Comparison of ENCODE assay signal across 9 cellular contexts in the genomic region with DNA sequence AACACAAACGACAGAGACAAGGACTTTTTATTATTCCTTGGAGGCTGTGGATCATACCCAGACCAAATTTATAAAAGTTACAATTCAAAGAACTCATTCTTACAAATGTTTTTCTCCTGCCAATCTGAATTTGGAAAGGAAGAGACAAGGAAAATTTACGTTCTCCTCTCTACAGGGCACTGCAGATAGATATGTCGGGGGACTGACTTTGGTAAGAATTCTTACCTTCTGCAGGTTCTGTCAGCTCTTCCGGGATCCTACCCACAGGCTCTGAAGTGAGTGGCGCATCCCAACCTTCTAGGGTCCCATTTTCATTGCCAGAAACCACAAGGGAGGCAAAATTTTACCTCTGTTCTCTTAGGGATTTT. TPM values are rescaled to one million over a fixed set of nuclear protein-coding genes. Genes with fewer than 3 reads are reported as not detected.
A peak's percentile ranks its signal among the peaks of the same experiment; 100 is the strongest.
DNase-seq lines count a peak whose midpoint lies in the region; ATAC-seq and TF ChIP-seq lines count a peak whose summit lies in the region.
"Had no signal": no experiment of that assay in that cellular context is flagged by ENCODE, and none has a peak within 500 bp of the region (broad histone marks: within the 10 kb centered on the region; RNA-seq: fewer than 3 reads in every experiment).

No MANE protein-coding gene starts in this region.

- no peaks in the 10 kb centered on the region for H3K27me3 ChIP-seq in thoracic aorta (replicated peaks; ENCODE audit: insufficient read depth)
- H3K27me3 ChIP-seq: MG63 had no signal

- H3K4me3 ChIP-seq in thoracic aorta (peak overlapping the region; percentile 40), foreskin fibroblast (ENCODE audit: low read depth in 1 of 2, low read length in 2 of 2) (no peak overlapping the region)
- H3K4me3 ChIP-seq: MG63 had no signal

- no peaks in the 10 kb centered on the region for H3K9me3 Mint-ChIP-seq in activated naive CD4-positive, alpha-beta T cell treated with anti-CD3 and anti-CD28 coated beads, Interleukin-2, amount 50 U/mL, for 24 hours
- no peaks in the 10 kb centered on the region for H3K9me3 Mint-ChIP-seq in immature natural killer cell

- peaks cover 1% of the 10 kb centered on the region for H3K36me3 Mint-ChIP-seq in activated naive CD4-positive, alpha-beta T cell treated with anti-CD3 and anti-CD28 coated beads, Interleukin-2, amount 50 U/mL, for 24 hours
- H3K36me3 Mint-ChIP-seq in immature natural killer cell: peaks cover 3 to 6% (median 6%) of the 10 kb centered on the region in 3 donors

- H3K4me1 ChIP-seq in thoracic aorta (ENCODE audit: control insufficient read depth in 1 of 2, low read depth in 2 of 2): peaks cover 0 to 5% of the 10 kb centered on the region in 2 donors

- peak overlapping the region; percentile 91 for H3K4me3 Mint-ChIP-seq in activated naive CD4-positive, alpha-beta T cell treated with anti-CD3 and anti-CD28 coated beads, Interleukin-2, amount 50 U/mL, for 24 hours
- peak overlapping the region; percentile 81 to 98 (median 93) for H3K4me3 Mint-ChIP-seq in immature natural killer cell

- H3K36me3 ChIP-seq in thoracic aorta: no peaks in the 10 kb centered on the region
- H3K36me3 ChIP-seq: MG63 had no signal

- H3K27ac Mint-ChIP-seq in activated naive CD4-positive, alpha-beta T cell treated with anti-CD3 and anti-CD28 coated beads, Interleukin-2, amount 50 U/mL, for 24 hours: peak overlapping the region; percentile 95
- peak overlapping the region; percentile 91 to 99 (median 97) for H3K27ac Mint-ChIP-seq in immature natural killer cell

- ATAC-seq in SK-N-SH treated with all-trans-retinoic acid at 6 μM for 48 hours (peak; percentile 27; the same call in 2 of the 3 replicates), thoracic aorta (ENCODE audit: insufficient number of reproducible peaks, low FRiP score, low read depth) (no peak), HG02759 (IDR thresholded peaks at IDR 0.05; ENCODE audit: unreplicated experiment) (no peak)

- peaks cover 69% of the 10 kb centered on the region for H3K4me1 Mint-ChIP-seq in activated naive CD4-positive, alpha-beta T cell treated with anti-CD3 and anti-CD28 coated beads, Interleukin-2, amount 50 U/mL, for 24 hours
- peaks cover 53 to 64% of the 10 kb centered on the region in 2 donors for H3K4me1 Mint-ChIP-seq in immature natural killer cell

- H3K27me3 Mint-ChIP-seq in activated naive CD4-positive, alpha-beta T cell treated with anti-CD3 and anti-CD28 coated beads, Interleukin-2, amount 50 U/mL, for 24 hours: no peaks in the 10 kb centered on the region
- H3K27me3 Mint-ChIP-seq in immature natural killer cell (ENCODE audit: low read depth in 3 of 3): peaks cover 2 to 11% (median 11%) of the 10 kb centered on the region in 3 donors

- H3K9me3 ChIP-seq in thoracic aorta: no peaks in the 10 kb centered on the region
- H3K9me3 ChIP-seq: MG63 had no signal

- no peak for TF ChIP-seq CTCF in thoracic aorta (IDR thresholded peaks at IDR 0.05)
- no peak for TF ChIP-seq CTCF in foreskin fibroblast (IDR thresholded peaks at IDR 0.05; ENCODE audit: low read depth, low read length)

- H3K27ac ChIP-seq in thoracic aorta: no peak overlapping the region

- no peak for DNase-seq in activated naive CD4-positive, alpha-beta T cell treated with Interleukin-2 at 50 U/mL for 16 hours
- no peak for DNase-seq in immature natural killer cell
- DNase-seq in thoracic aorta (ENCODE audit: low spot score): no peak
- DNase-seq in kidney glomerular epithelial cell (lab: John Stamatoyannopoulos, UW): no peak
- DNase-seq in foreskin fibroblast: no peak

TF ChIP-seq in SK-N-SH treated with all-trans-retinoic acid at 6 μM for 48 hours, 23 proteins besides CTCF, POLR2A, EP300 and RAD21:
- TF ChIP-seq, protein P1, sequence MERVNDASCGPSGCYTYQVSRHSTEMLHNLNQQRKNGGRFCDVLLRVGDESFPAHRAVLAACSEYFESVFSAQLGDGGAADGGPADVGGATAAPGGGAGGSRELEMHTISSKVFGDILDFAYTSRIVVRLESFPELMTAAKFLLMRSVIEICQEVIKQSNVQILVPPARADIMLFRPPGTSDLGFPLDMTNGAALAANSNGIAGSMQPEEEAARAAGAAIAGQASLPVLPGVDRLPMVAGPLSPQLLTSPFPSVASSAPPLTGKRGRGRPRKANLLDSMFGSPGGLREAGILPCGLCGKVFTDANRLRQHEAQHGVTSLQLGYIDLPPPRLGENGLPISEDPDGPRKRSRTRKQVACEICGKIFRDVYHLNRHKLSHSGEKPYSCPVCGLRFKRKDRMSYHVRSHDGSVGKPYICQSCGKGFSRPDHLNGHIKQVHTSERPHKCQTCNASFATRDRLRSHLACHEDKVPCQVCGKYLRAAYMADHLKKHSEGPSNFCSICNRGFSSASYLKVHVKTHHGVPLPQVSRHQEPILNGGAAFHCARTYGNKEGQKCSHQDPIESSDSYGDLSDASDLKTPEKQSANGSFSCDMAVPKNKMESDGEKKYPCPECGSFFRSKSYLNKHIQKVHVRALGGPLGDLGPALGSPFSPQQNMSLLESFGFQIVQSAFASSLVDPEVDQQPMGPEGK (CRISPR knock-in tag; IDR thresholded peaks at IDR 0.05; ENCODE audit: borderline replicate concordance): no peak
- TF ChIP-seq ZC3H10 (CRISPR knock-in tag; IDR thresholded peaks at IDR 0.05) (no peak), GLIS3 (CRISPR knock-in tag; IDR thresholded peaks at IDR 0.05) (no peak), ESRRG (CRISPR knock-in tag; IDR thresholded peaks at IDR 0.05) (no peak), TCF4 (CRISPR knock-in tag; IDR thresholded peaks at IDR 0.05; ENCODE audit: borderline replicate concordance) (no peak), OSR1 (CRISPR knock-in tag; IDR thresholded peaks at IDR 0.05) (no peak), ZNF70 (CRISPR knock-in tag; IDR thresholded peaks at IDR 0.05) (no peak)
- TF ChIP-seq, protein P2, sequence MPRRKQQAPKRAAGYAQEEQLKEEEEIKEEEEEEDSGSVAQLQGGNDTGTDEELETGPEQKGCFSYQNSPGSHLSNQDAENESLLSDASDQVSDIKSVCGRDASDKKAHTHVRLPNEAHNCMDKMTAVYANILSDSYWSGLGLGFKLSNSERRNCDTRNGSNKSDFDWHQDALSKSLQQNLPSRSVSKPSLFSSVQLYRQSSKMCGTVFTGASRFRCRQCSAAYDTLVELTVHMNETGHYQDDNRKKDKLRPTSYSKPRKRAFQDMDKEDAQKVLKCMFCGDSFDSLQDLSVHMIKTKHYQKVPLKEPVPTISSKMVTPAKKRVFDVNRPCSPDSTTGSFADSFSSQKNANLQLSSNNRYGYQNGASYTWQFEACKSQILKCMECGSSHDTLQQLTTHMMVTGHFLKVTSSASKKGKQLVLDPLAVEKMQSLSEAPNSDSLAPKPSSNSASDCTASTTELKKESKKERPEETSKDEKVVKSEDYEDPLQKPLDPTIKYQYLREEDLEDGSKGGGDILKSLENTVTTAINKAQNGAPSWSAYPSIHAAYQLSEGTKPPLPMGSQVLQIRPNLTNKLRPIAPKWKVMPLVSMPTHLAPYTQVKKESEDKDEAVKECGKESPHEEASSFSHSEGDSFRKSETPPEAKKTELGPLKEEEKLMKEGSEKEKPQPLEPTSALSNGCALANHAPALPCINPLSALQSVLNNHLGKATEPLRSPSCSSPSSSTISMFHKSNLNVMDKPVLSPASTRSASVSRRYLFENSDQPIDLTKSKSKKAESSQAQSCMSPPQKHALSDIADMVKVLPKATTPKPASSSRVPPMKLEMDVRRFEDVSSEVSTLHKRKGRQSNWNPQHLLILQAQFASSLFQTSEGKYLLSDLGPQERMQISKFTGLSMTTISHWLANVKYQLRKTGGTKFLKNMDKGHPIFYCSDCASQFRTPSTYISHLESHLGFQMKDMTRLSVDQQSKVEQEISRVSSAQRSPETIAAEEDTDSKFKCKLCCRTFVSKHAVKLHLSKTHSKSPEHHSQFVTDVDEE (CRISPR knock-in tag; IDR thresholded peaks at IDR 0.05): no peak
- TF ChIP-seq, protein P3, sequence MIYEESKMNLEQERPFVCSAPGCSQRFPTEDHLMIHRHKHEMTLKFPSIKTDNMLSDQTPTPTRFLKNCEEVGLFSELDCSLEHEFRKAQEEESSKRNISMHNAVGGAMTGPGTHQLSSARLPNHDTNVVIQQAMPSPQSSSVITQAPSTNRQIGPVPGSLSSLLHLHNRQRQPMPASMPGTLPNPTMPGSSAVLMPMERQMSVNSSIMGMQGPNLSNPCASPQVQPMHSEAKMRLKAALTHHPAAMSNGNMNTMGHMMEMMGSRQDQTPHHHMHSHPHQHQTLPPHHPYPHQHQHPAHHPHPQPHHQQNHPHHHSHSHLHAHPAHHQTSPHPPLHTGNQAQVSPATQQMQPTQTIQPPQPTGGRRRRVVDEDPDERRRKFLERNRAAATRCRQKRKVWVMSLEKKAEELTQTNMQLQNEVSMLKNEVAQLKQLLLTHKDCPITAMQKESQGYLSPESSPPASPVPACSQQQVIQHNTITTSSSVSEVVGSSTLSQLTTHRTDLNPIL (CRISPR knock-in tag; IDR thresholded peaks at IDR 0.05; ENCODE audit: low read depth): no peak

RNA-seq across cellular contexts. Expression of a gene that starts 2.2 kb away (rescaled TPM):
- polyA plus RNA-seq in immature natural killer cell: 10 to 100 TPM; 14.8 to 28.8 (median 27.4) TPM
- total RNA-seq in thoracic aorta: 1 to 10 TPM; 4.1 to 4.2 TPM

RNA-seq across cellular contexts. Expression of a gene that starts 21.0 kb away (rescaled TPM):
- under 1 TPM in 2 of 3 donors, not detected in 1; 0.10 to 0.50 TPM for polyA plus RNA-seq in immature natural killer cell
- total RNA-seq in thoracic aorta: not detected

RNA-seq across cellular contexts. Expression of a gene that starts 38.7 kb away (rescaled TPM):
- 1 to 10 TPM in 2 of 3 donors, not detected in 1; 1.7 to 2.0 TPM for polyA plus RNA-seq in immature natural killer cell
- 1 to 10 TPM; 1.1 to 2.8 TPM for total RNA-seq in thoracic aorta

RNA-seq across cellular contexts. Expression of a gene that starts 47.5 kb away (rescaled TPM):
- polyA plus RNA-seq in immature natural killer cell: 10 to 100 TPM; 43.7 to 79.9 (median 51.4) TPM
- total RNA-seq in thoracic aorta: 10 to 100 TPM; 44.5 to 68.3 TPM
